In genomic region chr13:93233997-93234416, GRCh38 we compare ENCODE assay signal across 16 cellular contexts. TPM values are rescaled to one million over a fixed set of nuclear protein-coding genes. Genes with fewer than 3 reads are reported as not detected.
DNase-seq lines count a peak whose midpoint lies in the region; ATAC-seq, FAIRE-seq and TF ChIP-seq lines count a peak whose summit lies in the region.
"Had no signal": no experiment of that assay in that cellular context is flagged by ENCODE, and none has a peak within 500 bp of the region (broad histone marks: within the 10 kb centered on the region; RNA-seq: fewer than 3 reads in every experiment).

No MANE protein-coding gene starts in this region.

- no peaks in the 10 kb centered on the region for H3K79me1 ChIP-seq in H9 (ENCODE audit: insufficient read depth, low read depth, low read length, poor library complexity, severe bottlenecking)

- H3K9ac ChIP-seq in H9 (ENCODE audit: extremely low read depth, insufficient read length, low read length) (no peak overlapping the region), keratinocyte (ENCODE audit: control insufficient read depth, extremely low read depth, insufficient read depth, low read length) (no peak overlapping the region)
- H3K9ac ChIP-seq: BLaER1 had no signal

- H4K91ac ChIP-seq in H9 (ENCODE audit: insufficient read length, low read depth, low read length) = no peak overlapping the region

- dilution Hi-C loops in keratinocyte (cut with MboI; ENCODE audit: extremely low pct_ligation_motif_present, low sequenced_read_pairs) = no loop called here

- H3K56ac ChIP-seq in H9 (ENCODE audit: insufficient read length, low read depth, low read length) = no peak overlapping the region

- TF ChIP-seq EP300 in suprapubic skin (IDR thresholded peaks at IDR 0.05) = no peak

- H2AK5ac ChIP-seq in H9 (ENCODE audit: insufficient read length, low read length) = no peak overlapping the region

- H2BK120ac ChIP-seq in H9 (ENCODE audit: low read depth, low read length, poor library complexity, severe bottlenecking) = no peak overlapping the region

- POLR2A ChIA-PET in OCI-LY7 (lab: Charles Lee) = no interaction called here

- peak overlapping the region in 1 of 3 experiments; percentile 8; a peak in 1 of 7 replicates for H3K27ac Mint-ChIP-seq in H9
- H3K27ac Mint-ChIP-seq: activated naive CD8-positive, alpha-beta T cell; immature natural killer cell had no signal

- peaks cover 7 to 17% of the 10 kb centered on the region in 2 experiments; a peak in 4 of 5 replicates for H3K9me3 Mint-ChIP-seq in H9

- H3K18ac ChIP-seq in H9 (ENCODE audit: insufficient read length, low read depth, low read length) = no peak overlapping the region

- H4K5ac ChIP-seq in H9 (ENCODE audit: insufficient read length, low read depth, low read length) = no peak overlapping the region

- no peak overlapping the region for H3K4ac ChIP-seq in H9 (ENCODE audit: low read depth, low read length)

- H3K23ac ChIP-seq in H9 (ENCODE audit: insufficient read length, low read depth, low read length) = no peak overlapping the region

- H3K27ac ChIP-seq in H9 (ENCODE audit: insufficient read length, low read depth, low read length) (no peak overlapping the region), OCI-LY7 (ENCODE audit: low read depth, low read length, poor library complexity, severe bottlenecking) (no peak overlapping the region), keratinocyte (ENCODE audit: control insufficient read depth, insufficient read depth, low read length) (no peak overlapping the region), suprapubic skin (no peak overlapping the region)
- H3K27ac ChIP-seq: BLaER1, SJSA1 had no signal

- BruUV-seq in OCI-LY7 (replicated peaks; lab: Mats Ljungman, UMichigan) = no TSS peak

- H3K9me1 ChIP-seq in keratinocyte (ENCODE audit: control insufficient read depth, extremely low read depth, insufficient read depth, low read length) = no peaks in the 10 kb centered on the region

- no peak overlapping the region for H3K4me3 Mint-ChIP-seq in H9
- H3K4me3 Mint-ChIP-seq: activated naive CD8-positive, alpha-beta T cell; immature natural killer cell had no signal

- H3K14ac ChIP-seq in H9 (ENCODE audit: insufficient read depth, low read length) = no peak overlapping the region

- intact Hi-C loops in OCI-LY7 (cut with micrococcal nuclease; ENCODE audit: unreplicated experiment) = no loop called here

- no peak for FAIRE-seq in keratinocyte (lab: Jason Lieb, UNC)

- H3K9me2 ChIP-seq in OCI-LY7 (ENCODE audit: insufficient read depth, low read length) = no peaks in the 10 kb centered on the region

- no peak overlapping the region for H3T11ph ChIP-seq in H9 (ENCODE audit: low read length)

- no peak overlapping the region for H4K8ac ChIP-seq in H9 (replicated peaks; ENCODE audit: insufficient read length, low read depth, low read length)

- H3K79me2 ChIP-seq in H9 (ENCODE audit: insufficient read depth, low read length) (peaks cover 9% of the 10 kb centered on the region; the same call in 1 of the 2 replicates), OCI-LY7 (ENCODE audit: insufficient read depth, low read depth, low read length) (no peaks in the 10 kb centered on the region), keratinocyte (ENCODE audit: control insufficient read depth, insufficient read depth, low read length) (no peaks in the 10 kb centered on the region)

- no CpG with 5 or more reads among the region's 3 CpGs for WGBS in H9 (ENCODE audit: extremely low coverage, insufficient read length, low lambda C conversion rate)
- WGBS in suprapubic skin = 61% methylated on average over 3 of the region's 3 CpGs

- H2BK20ac ChIP-seq in H9 (ENCODE audit: low read depth, low read length, poor library complexity, severe bottlenecking) = no peak overlapping the region

- CTCF ChIA-PET in OCI-LY7 (lab: Charles Lee; ENCODE audit: unreplicated experiment) = no interaction called here

- H2BK15ac ChIP-seq in H9 (ENCODE audit: low read depth, low read length) = no peak overlapping the region

- no peaks in the 10 kb centered on the region for H3K36me3 ChIP-seq in OCI-LY7 (ENCODE audit: insufficient read depth, low read length)
- H3K36me3 ChIP-seq in keratinocyte (ENCODE audit: control insufficient read depth in 2 of 2, extremely low read depth in 1 of 2, insufficient read depth in 2 of 2, low read length in 2 of 2) = no peaks in the 10 kb centered on the region
- no peaks in the 10 kb centered on the region for H3K36me3 ChIP-seq in suprapubic skin
- H3K36me3 ChIP-seq: BLaER1, SJSA1 had no signal

- no peaks in the 10 kb centered on the region for H4K20me1 ChIP-seq in H9 (ENCODE audit: control insufficient read depth, insufficient read depth, insufficient read length)
- H4K20me1 ChIP-seq in OCI-LY7 (ENCODE audit: insufficient read depth, low read length) = no peaks in the 10 kb centered on the region
- no peaks in the 10 kb centered on the region for H4K20me1 ChIP-seq in keratinocyte (ENCODE audit: control insufficient read depth, extremely low read depth, insufficient read depth, low read length)
- H4K20me1 ChIP-seq: BLaER1 had no signal

- no peaks in the 10 kb centered on the region for H3K23me2 ChIP-seq in H9 (ENCODE audit: insufficient read length, low read depth, low read length, poor library complexity, severe bottlenecking)

- DNase-seq in ELF-1 (ENCODE audit: low read depth, low spot score) (peak; percentile 93), H9 (peak; percentile 73), OCI-LY7 (ENCODE audit: low spot score) (peak; percentile 3), keratinocyte (ENCODE audit: low read depth, low spot score) (no peak), NCI-H1105 treated with DMSO at 0.1 percent for 48 hours (lab: John Stamatoyannopoulos, UW) (no peak), suprapubic skin (ENCODE audit: low spot score in 2 of 2) (no peak), NCI-H187 (lab: John Stamatoyannopoulos, UW) (no peak)
- DNase-seq: activated CD4-positive, alpha-beta T cell treated with anti-CD3 and anti-CD28 coated beads, Interleukin-2, amount 50 U/mL, for 48 hours; effector CD8-positive, alpha-beta T cell; immature natural killer cell; NCI-H2029 treated with DMSO at 0.1 percent for 48 hours; stimulated activated CD4-positive, alpha-beta T cell treated with anti-CD3 and anti-CD28 coated beads, Interleukin-1b, Interleukin-23, amount 100 ng/mL, for 48 hours had no signal

- H2AFZ ChIP-seq in H9 (ENCODE audit: low read length) (no peak overlapping the region), OCI-LY7 (ENCODE audit: low read length) (no peak overlapping the region), keratinocyte (ENCODE audit: control insufficient read depth, low read length) (no peak overlapping the region)

- H3K4me1 ChIP-seq in H9 (ENCODE audit: insufficient read depth, low read length) (peaks cover 3% of the 10 kb centered on the region; the same call in 1 of the 2 replicates), OCI-LY7 (ENCODE audit: insufficient read depth, low read length, poor library complexity, severe bottlenecking) (no peaks in the 10 kb centered on the region), keratinocyte (ENCODE audit: control insufficient read depth, extremely low read depth, insufficient read depth, low read length) (no peaks in the 10 kb centered on the region), suprapubic skin (no peaks in the 10 kb centered on the region)
- H3K4me1 ChIP-seq: BLaER1 had no signal

- H3K27me3 ChIP-seq in H9 (ENCODE audit: insufficient read depth, low read length) (no peaks in the 10 kb centered on the region), keratinocyte (ENCODE audit: control insufficient read depth, extremely low read depth, insufficient read depth, low read length) (no peaks in the 10 kb centered on the region), suprapubic skin (no peaks in the 10 kb centered on the region)
- H3K27me3 ChIP-seq: BLaER1 had no signal

- no peak overlapping the region for H2BK5ac ChIP-seq in H9 (ENCODE audit: insufficient read length, low read length)

- no peaks in the 10 kb centered on the region for H3K9me3 ChIP-seq in H9 (ENCODE audit: control insufficient read depth, low read depth, low read length)
- no peaks in the 10 kb centered on the region for H3K9me3 ChIP-seq in OCI-LY7 (ENCODE audit: low read length)
- no peaks in the 10 kb centered on the region for H3K9me3 ChIP-seq in keratinocyte (ENCODE audit: control insufficient read depth, low read depth, low read length)
- no peaks in the 10 kb centered on the region for H3K9me3 ChIP-seq in suprapubic skin

- peaks cover 2% of the 10 kb centered on the region; the same call in 1 of the 2 replicates for H3K27me3 Mint-ChIP-seq in H9 (ENCODE audit: low read depth)

- ATAC-seq in HG02973 (IDR thresholded peaks at IDR 0.05; ENCODE audit: unreplicated experiment) = no peak

- no peak overlapping the region for H2BK12ac ChIP-seq in H9 (ENCODE audit: insufficient read length, low read depth, low read length)

- TF ChIP-seq CTCF in H9 (conservative IDR thresholded peaks at IDR 0.05) (peak; percentile 67), OCI-LY7 (conservative IDR thresholded peaks at IDR 0.05; ENCODE audit: low read length) (peak; percentile 39), keratinocyte (optimal IDR thresholded peaks at IDR 0.05 in 1 of 3, IDR thresholded peaks at IDR 0.05 in 1 of 3, conservative IDR thresholded peaks at IDR 0.05 in 1 of 3; ENCODE audit: extremely low read depth in 1 of 3, insufficient read depth in 2 of 3, low read length in 3 of 3) (peak in 2 of 3 experiments; percentile 27 to 63), suprapubic skin (IDR thresholded peaks at IDR 0.05) (no peak)

- peaks cover 52 to 59% of the 10 kb centered on the region in 2 experiments for H3K4me1 Mint-ChIP-seq in H9
- H3K4me1 Mint-ChIP-seq: immature natural killer cell had no signal

- H3K4me3 ChIP-seq in OCI-LY7 (ENCODE audit: low read depth, low read length, poor library complexity, severe bottlenecking) (no peak overlapping the region), keratinocyte (ENCODE audit: control insufficient read depth in 2 of 3, extremely low read depth in 1 of 3, insufficient read depth in 2 of 3, low read depth in 1 of 3, low read length in 3 of 3) (no peak overlapping the region), suprapubic skin (no peak overlapping the region)
- H3K4me3 ChIP-seq: BLaER1, SJSA1 had no signal

- TF ChIP-seq POLR2A in suprapubic skin (IDR thresholded peaks at IDR 0.05) = no peak

- H3K4me2 ChIP-seq in H9 (ENCODE audit: insufficient read depth, insufficient read length, low read length) (no peak overlapping the region), OCI-LY7 (ENCODE audit: low read length) (no peak overlapping the region), keratinocyte (ENCODE audit: control insufficient read depth, extremely low read depth, insufficient read depth, low read depth, low read length) (no peak overlapping the region)
- H3K4me2 ChIP-seq: BLaER1 had no signal

- peaks cover 18 to 23% (median 20%) of the 10 kb centered on the region in 3 experiments for H3K36me3 Mint-ChIP-seq in H9 (ENCODE audit: insufficient read depth in 1 of 3, low read depth in 3 of 3)
- H3K36me3 Mint-ChIP-seq: activated naive CD8-positive, alpha-beta T cell had no signal

RNA-seq across cellular contexts. Expression of gene GPC6, which starts 7.4 kb away (rescaled TPM):
- 15.6 and 16.1 TPM in 2 replicates for total RNA-seq in H9 (2021)
- not detected in 2 replicates for total RNA-seq in OCI-LY7 (2014; rRNA removed; shearing (Covaris generic))
- total RNA-seq in OCI-LY7 (2022) = not detected in 2 replicates
- polyA plus RNA-seq in keratinocyte = 0.42 to 0.49 TPM (median 0.45 TPM) in 3 replicates
- 0.34 TPM for polyA plus RNA-seq in keratinocyte (2011; ENCODE audit: low read depth)
- 0.17 and 0.29 TPM in 2 replicates for polyA plus RNA-seq in keratinocyte (2011; cell fraction: cytosol; rRNA removed)
- 0.43 and 0.47 TPM in 2 replicates for polyA plus RNA-seq in keratinocyte (2011; cell fraction: nucleus; rRNA removed)
- 0.28 and 0.53 TPM in 2 replicates for polyA plus RNA-seq in keratinocyte (2012; ENCODE audit: low replicate concordance)
- 0.39 to 2.5 TPM (median 1.1 TPM) in 3 replicates for polyA minus RNA-seq in keratinocyte
- 0.38 TPM for polyA minus RNA-seq in keratinocyte (2011; cell fraction: cytosol; rRNA and poly(A)+ RNA removed)
- polyA minus RNA-seq in keratinocyte (2011; cell fraction: nucleus; rRNA and poly(A)+ RNA removed) = 0.95 and 2.9 TPM in 2 replicates
- total RNA-seq in suprapubic skin = 1 to 10 TPM; 2.7 to 5.7 (median 4.4) TPM
- polyA plus RNA-seq: immature natural killer cell had no signal

Comparison
In these comparisons a context has a peak if more than half of its experiments do, and no peak if none do; other contexts are left out.
1. DNase-seq: peak in ELF-1 (single experiment), H9 (single experiment) and OCI-LY7 (single experiment); none in keratinocyte (single experiment), NCI-H1105 treated with DMSO at 0.1 percent for 48 hours (single experiment), suprapubic skin (0 of 2) and NCI-H187 (0 of 2).
2. CTCF ChIP-seq: peak in H9 (single experiment), OCI-LY7 (single experiment) and keratinocyte (2 of 3); none in suprapubic skin (0 of 2).